Comparison of ENCODE assay signal across 12 cellular contexts in the genomic region with DNA sequence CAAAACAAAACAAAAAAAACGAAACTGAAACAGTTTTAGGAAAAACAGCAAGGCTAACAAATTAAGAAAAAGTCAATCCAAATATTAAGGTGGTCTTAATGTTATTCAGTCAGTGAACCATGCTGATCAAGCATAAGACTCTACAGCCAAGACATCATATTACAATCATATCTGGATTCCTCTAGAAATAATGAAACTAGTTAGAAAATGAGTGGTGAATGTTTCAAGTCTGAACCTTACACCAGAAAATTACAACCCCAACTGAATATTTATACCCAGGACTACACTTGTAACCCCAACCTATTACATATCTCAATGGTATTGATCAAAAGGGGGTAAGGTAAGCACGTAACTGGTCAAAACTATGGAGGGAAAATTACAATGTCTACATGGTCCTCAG. TPM values are rescaled to one million over a fixed set of nuclear protein-coding genes. Genes with fewer than 3 reads are reported as not detected.
DNase-seq lines count a peak whose midpoint lies in the region; ATAC-seq lines count a peak whose summit lies in the region.
"Had no signal": no experiment of that assay in that cellular context is flagged by ENCODE, and none has a peak within 500 bp of the region (broad histone marks: within the 10 kb centered on the region; RNA-seq: fewer than 3 reads in every experiment).

No MANE protein-coding gene starts in this region.

- peaks cover 16% of the 10 kb centered on the region for H3K4me1 Mint-ChIP-seq in activated CD4-positive, alpha-beta T cell treated with anti-CD3 and anti-CD28 coated beads, Interleukin-2, amount 10 ng/mL, durations not matched to agents 7 days and 5 days
- H3K4me1 Mint-ChIP-seq in activated naive CD8-positive, alpha-beta T cell treated with anti-CD3 and anti-CD28 coated beads, Interleukin-2, amount 50 U/mL, for 24 hours: peaks cover 34% of the 10 kb centered on the region
- H3K4me1 Mint-ChIP-seq in naive thymus-derived CD8-positive, alpha-beta T cell: peaks cover 19 to 41% (median 32%) of the 10 kb centered on the region in 4 donors

- peak overlapping the region; percentile 57 for H3K27ac Mint-ChIP-seq in activated CD4-positive, alpha-beta T cell treated with anti-CD3 and anti-CD28 coated beads, Interleukin-2, amount 10 ng/mL, durations not matched to agents 7 days and 5 days
- H3K27ac Mint-ChIP-seq in activated naive CD8-positive, alpha-beta T cell treated with anti-CD3 and anti-CD28 coated beads, Interleukin-2, amount 50 U/mL, for 24 hours: peak overlapping the region; percentile 38
- H3K27ac Mint-ChIP-seq in naive thymus-derived CD8-positive, alpha-beta T cell: peak overlapping the region; percentile 65 to 92 (median 84)

- POLR2A ChIA-PET in activated CD4-positive, alpha-beta T cell treated with anti-CD3 and anti-CD28 coated beads, Interleukin-2, amount 10 ng/mL, durations not matched to agents 7 days and 5 days (lab: Charles Lee): no interaction called here
- POLR2A ChIA-PET in naive thymus-derived CD8-positive, alpha-beta T cell (lab: Charles Lee): no interaction called here

- CTCF ChIA-PET in activated CD4-positive, alpha-beta T cell treated with anti-CD3 and anti-CD28 coated beads, Interleukin-2, amount 10 ng/mL, durations not matched to agents 7 days and 5 days (lab: Charles Lee): interaction anchor here (1.4 kb wide), 1 partner anchor 22 kb away, joined by 4 read pairs; no protein-coding TSS in a partner anchor

- peaks cover 75% of the 10 kb centered on the region for H3K36me3 Mint-ChIP-seq in activated CD4-positive, alpha-beta T cell treated with anti-CD3 and anti-CD28 coated beads, Interleukin-2, amount 10 ng/mL, durations not matched to agents 7 days and 5 days (ENCODE audit: low read depth)
- H3K36me3 Mint-ChIP-seq in activated naive CD8-positive, alpha-beta T cell treated with anti-CD3 and anti-CD28 coated beads, Interleukin-2, amount 50 U/mL, for 24 hours (ENCODE audit: low read depth): peaks cover 64% of the 10 kb centered on the region
- H3K36me3 Mint-ChIP-seq in naive thymus-derived CD8-positive, alpha-beta T cell: peaks cover 7 to 49% (median 12%) of the 10 kb centered on the region in 3 donors

- ATAC-seq in GM21619 (IDR thresholded peaks at IDR 0.05; ENCODE audit: unreplicated experiment): peak; percentile 44
- peak; percentile 26 for ATAC-seq in activated naive CD8-positive, alpha-beta T cell treated with anti-CD3 and anti-CD28 coated beads, Interleukin-2, amount 50 U/mL, for 24 hours
- ATAC-seq in naive thymus-derived CD8-positive, alpha-beta T cell: no peak
- ATAC-seq: left lobe of liver had no signal

- H3K27me3 Mint-ChIP-seq in activated CD4-positive, alpha-beta T cell treated with anti-CD3 and anti-CD28 coated beads, Interleukin-2, amount 10 ng/mL, durations not matched to agents 7 days and 5 days: no peaks in the 10 kb centered on the region
- no peaks in the 10 kb centered on the region for H3K27me3 Mint-ChIP-seq in activated naive CD8-positive, alpha-beta T cell treated with anti-CD3 and anti-CD28 coated beads, Interleukin-2, amount 50 U/mL, for 24 hours
- no peaks in the 10 kb centered on the region for H3K27me3 Mint-ChIP-seq in naive thymus-derived CD8-positive, alpha-beta T cell

- no peaks in the 10 kb centered on the region for H3K9me3 Mint-ChIP-seq in activated CD4-positive, alpha-beta T cell treated with anti-CD3 and anti-CD28 coated beads, Interleukin-2, amount 10 ng/mL, durations not matched to agents 7 days and 5 days
- no peaks in the 10 kb centered on the region for H3K9me3 Mint-ChIP-seq in activated naive CD8-positive, alpha-beta T cell treated with anti-CD3 and anti-CD28 coated beads, Interleukin-2, amount 50 U/mL, for 24 hours
- H3K9me3 Mint-ChIP-seq in naive thymus-derived CD8-positive, alpha-beta T cell: no peaks in the 10 kb centered on the region

- no peak for DNase-seq in activated CD4-positive, alpha-beta T cell treated with anti-CD3 and anti-CD28 coated beads, Interleukin-2, amount 10 ng/mL, durations not matched to agents 7 days and 5 days
- DNase-seq in activated CD4-positive, alpha-beta T cell treated with anti-CD3 and anti-CD28 coated beads for 4 hours: no peak
- DNase-seq in activated naive CD8-positive, alpha-beta T cell treated with anti-CD3 and anti-CD28 coated beads, Interleukin-2, amount 50 U/mL, for 24 hours: no peak
- no peak for DNase-seq in naive thymus-derived CD8-positive, alpha-beta T cell
- DNase-seq in NCI-H2107 treated with DMSO at 0.1 percent for 48 hours (lab: John Stamatoyannopoulos, UW; ENCODE audit: unreplicated experiment) (no peak), NCI-H128 (lab: John Stamatoyannopoulos, UW; ENCODE audit: unreplicated experiment) (no peak), NCI-H526 (lab: John Stamatoyannopoulos, UW) (no peak)
- DNase-seq: MG63, NCI-H2171 treated with DMSO at 0.1 percent for 48 hours, tibial artery had no signal

- no peak overlapping the region for H3K4me3 Mint-ChIP-seq in activated CD4-positive, alpha-beta T cell treated with anti-CD3 and anti-CD28 coated beads, Interleukin-2, amount 10 ng/mL, durations not matched to agents 7 days and 5 days
- peak overlapping the region; percentile 1 for H3K4me3 Mint-ChIP-seq in activated naive CD8-positive, alpha-beta T cell treated with anti-CD3 and anti-CD28 coated beads, Interleukin-2, amount 50 U/mL, for 24 hours
- peak overlapping the region in 2 of 10 donors; percentile 29 to 65 for H3K4me3 Mint-ChIP-seq in naive thymus-derived CD8-positive, alpha-beta T cell

RNA-seq across cellular contexts. Expression of gene ACAT1, which starts 48.8 kb away (rescaled TPM):
- 10 to 100 TPM; 42.3 to 46.5 TPM for total RNA-seq in activated CD4-positive, alpha-beta T cell treated with anti-CD3 and anti-CD28 coated beads, Interleukin-2, amount 10 ng/mL, durations not matched to agents 7 days and 5 days
- total RNA-seq in naive thymus-derived CD8-positive, alpha-beta T cell: 10 to 100 TPM; 30.7 to 33.1 TPM
- polyA plus RNA-seq in naive thymus-derived CD8-positive, alpha-beta T cell: 10 to 100 TPM; 29.6 to 32.9 (median 29.7) TPM

RNA-seq across cellular contexts. Expression of gene NPAT, which starts 52.2 kb away (rescaled TPM):
- total RNA-seq in activated CD4-positive, alpha-beta T cell treated with anti-CD3 and anti-CD28 coated beads, Interleukin-2, amount 10 ng/mL, durations not matched to agents 7 days and 5 days: 10 to 100 TPM; 49.8 to 74.6 TPM
- total RNA-seq in naive thymus-derived CD8-positive, alpha-beta T cell: 10 to 100 TPM; 73.9 to 75.8 TPM
- polyA plus RNA-seq in naive thymus-derived CD8-positive, alpha-beta T cell: 10 to 100 TPM; 34.9 to 52.8 (median 47.0) TPM

RNA-seq across cellular contexts. Expression of gene ATM, which starts 52.7 kb away (rescaled TPM):
- total RNA-seq in activated CD4-positive, alpha-beta T cell treated with anti-CD3 and anti-CD28 coated beads, Interleukin-2, amount 10 ng/mL, durations not matched to agents 7 days and 5 days: 100 to 1,000 TPM; 227 to 242 TPM
- 100 to 1,000 TPM; 792 to 837 TPM for total RNA-seq in naive thymus-derived CD8-positive, alpha-beta T cell
- 100 to 1,000 TPM; 105 to 164 (median 121) TPM for polyA plus RNA-seq in naive thymus-derived CD8-positive, alpha-beta T cell

Comparison
In these comparisons a context has a peak if more than half of its experiments do, and no peak if none do; other contexts are left out.
1. ATAC-seq: peak in GM21619 (single experiment) and activated naive CD8-positive, alpha-beta T cell treated with anti-CD3 and anti-CD28 coated beads, Interleukin-2, amount 50 U/mL, for 24 hours (single experiment); none in naive thymus-derived CD8-positive, alpha-beta T cell (0 of 2).
2. Peak in every context shown above with its lines, with median percentiles within 50 percentile points of each other: H3K27ac Mint-ChIP-seq.